In genomic region chr17:39462644-39463375, GRCh38 we compare ENCODE assay signal across 8 cellular contexts. TPM values are rescaled to one million over a fixed set of nuclear protein-coding genes. Genes with fewer than 3 reads are reported as not detected.
DNase-seq lines count a peak whose midpoint lies in the region; ATAC-seq, FAIRE-seq and TF ChIP-seq lines count a peak whose summit lies in the region.

No MANE protein-coding gene starts in this region.

- peaks cover 28% of the 10 kb centered on the region for H4K20me1 ChIP-seq in keratinocyte (ENCODE audit: control insufficient read depth, extremely low read depth, insufficient read depth, low read length)

- H3K9me3 ChIP-seq in CD8-positive, alpha-beta T cell (ENCODE audit: low read length) = no peaks in the 10 kb centered on the region
- no peaks in the 10 kb centered on the region for H3K9me3 ChIP-seq in keratinocyte (ENCODE audit: control insufficient read depth, low read depth, low read length)

- peak overlapping the region; percentile 100 for H3K9ac ChIP-seq in keratinocyte (ENCODE audit: control insufficient read depth, extremely low read depth, insufficient read depth, low read length)

- POLR2A ChIA-PET in CD8-positive, alpha-beta T cell (lab: Charles Lee) = interaction anchor here (1.2 to 3.0 kb wide), 5 partner anchors 8 to 518 kb away, joined by 3 to 82 read pairs (median 7); partner anchors contain the start of genes FBXL20, MED1 and PSMD3

- CTCF ChIA-PET in CD8-positive, alpha-beta T cell (lab: Charles Lee) = interaction anchor here (0.6 kb wide), 1 partner anchor 644 kb away, joined by 4 read pairs; no protein-coding TSS in a partner anchor

- intact Hi-C loops in CD8-positive, alpha-beta T cell (cut with DNase I, micrococcal nuclease) = loop anchor here (5.0 to 10.0 kb wide), 2 partner anchors 258 to 906 kb away; partner anchors contain the start of gene RPL19 (in 1 of the 2)

- peak overlapping the region; percentile 81 for H3K27ac ChIP-seq in CD8-positive, alpha-beta T cell (ENCODE audit: low read depth, low read length)
- H3K27ac ChIP-seq in keratinocyte (ENCODE audit: control insufficient read depth, insufficient read depth, low read length) = peak overlapping the region; percentile 99

- no peak for FAIRE-seq in keratinocyte (lab: Jason Lieb, UNC)

- H3K4me1 ChIP-seq in CD8-positive, alpha-beta T cell (ENCODE audit: insufficient read depth, low read length) = peaks cover 21% of the 10 kb centered on the region
- peaks cover 9% of the 10 kb centered on the region for H3K4me1 ChIP-seq in keratinocyte (ENCODE audit: control insufficient read depth, extremely low read depth, insufficient read depth, low read length)

- no peaks in the 10 kb centered on the region for H3K36me3 ChIP-seq in CD8-positive, alpha-beta T cell (ENCODE audit: insufficient read depth, low read length)
- no peaks in the 10 kb centered on the region for H3K36me3 ChIP-seq in keratinocyte (ENCODE audit: control insufficient read depth in 2 of 2, extremely low read depth in 1 of 2, insufficient read depth in 2 of 2, low read length in 2 of 2)

- peak overlapping the region; percentile 99 for H3K4me2 ChIP-seq in keratinocyte (ENCODE audit: control insufficient read depth, extremely low read depth, insufficient read depth, low read depth, low read length)

- H3K36me3 Mint-ChIP-seq in CD8-positive, alpha-beta T cell = peaks cover 28% of the 10 kb centered on the region
- peaks cover 11% of the 10 kb centered on the region for H3K36me3 Mint-ChIP-seq in stimulated activated memory B cell treated with anti-CD40 and anti-IgM and Interleukin-4, amounts not matched to agents 10 μg/mL and 1 μg/mL and 100 μg/mL, for 72 hours

- in situ Hi-C loops in astrocyte of the spinal cord (cut with HindIII; ENCODE audit: low sequenced_read_pairs) = no loop called here

- H3K27ac Mint-ChIP-seq in CD8-positive, alpha-beta T cell = peak overlapping the region; percentile 96
- peak overlapping the region; percentile 96 for H3K27ac Mint-ChIP-seq in stimulated activated memory B cell treated with anti-CD40 and anti-IgM and Interleukin-4, amounts not matched to agents 10 μg/mL and 1 μg/mL and 100 μg/mL, for 72 hours

- no peak for ATAC-seq in CD8-positive, alpha-beta T cell
- ATAC-seq in stimulated activated memory B cell treated with anti-CD40 and anti-IgM and Interleukin-4, amounts not matched to agents 10 μg/mL and 1 μg/mL and 100 μg/mL, for 72 hours = no peak
- ATAC-seq in GM18511 (IDR thresholded peaks at IDR 0.05; ENCODE audit: unreplicated experiment) (no peak), HG02981 (IDR thresholded peaks at IDR 0.05; ENCODE audit: unreplicated experiment) (no peak)

- H3K79me2 ChIP-seq in keratinocyte (ENCODE audit: control insufficient read depth, insufficient read depth, low read length) = peaks cover 63% of the 10 kb centered on the region

- no peak overlapping the region for H2AFZ ChIP-seq in keratinocyte (ENCODE audit: control insufficient read depth, low read length)

- H3K27me3 Mint-ChIP-seq in CD8-positive, alpha-beta T cell (ENCODE audit: low read depth) = no peaks in the 10 kb centered on the region
- no peaks in the 10 kb centered on the region for H3K27me3 Mint-ChIP-seq in stimulated activated memory B cell treated with anti-CD40 and anti-IgM and Interleukin-4, amounts not matched to agents 10 μg/mL and 1 μg/mL and 100 μg/mL, for 72 hours

- no peak for TF ChIP-seq CTCF in CD8-positive, alpha-beta T cell (IDR thresholded peaks at IDR 0.05)
- TF ChIP-seq CTCF in astrocyte of the spinal cord (IDR thresholded peaks at IDR 0.05; ENCODE audit: low read depth, low read length) = no peak
- no peak for TF ChIP-seq CTCF in keratinocyte (optimal IDR thresholded peaks at IDR 0.05 in 1 of 3, IDR thresholded peaks at IDR 0.05 in 1 of 3, conservative IDR thresholded peaks at IDR 0.05 in 1 of 3; ENCODE audit: extremely low read depth in 1 of 3, insufficient read depth in 2 of 3, low read length in 3 of 3)

- DNase-seq in CD8-positive, alpha-beta T cell = peak in 2 of 7 experiments; percentile 1 to 12
- peak; percentile 30 to 31 for DNase-seq in Kasumi-1 (lab: John Stamatoyannopoulos, UW)
- no peak for DNase-seq in astrocyte of the spinal cord (ENCODE audit: low read depth, low spot score)
- DNase-seq in keratinocyte (ENCODE audit: low read depth, low spot score) = no peak
- DNase-seq in mucosa of gallbladder (ENCODE audit: low spot score) = no peak

- no peaks in the 10 kb centered on the region for H3K9me3 Mint-ChIP-seq in CD8-positive, alpha-beta T cell
- no peaks in the 10 kb centered on the region for H3K9me3 Mint-ChIP-seq in stimulated activated memory B cell treated with anti-CD40 and anti-IgM and Interleukin-4, amounts not matched to agents 10 μg/mL and 1 μg/mL and 100 μg/mL, for 72 hours

- peak overlapping the region; percentile 95 for H3K4me3 Mint-ChIP-seq in CD8-positive, alpha-beta T cell
- peak overlapping the region; percentile 91 for H3K4me3 Mint-ChIP-seq in stimulated activated memory B cell treated with anti-CD40 and anti-IgM and Interleukin-4, amounts not matched to agents 10 μg/mL and 1 μg/mL and 100 μg/mL, for 72 hours

- dilution Hi-C loops in keratinocyte (cut with MboI; ENCODE audit: extremely low pct_ligation_motif_present, low sequenced_read_pairs) = no loop called here

- peaks cover 53% of the 10 kb centered on the region for H3K4me1 Mint-ChIP-seq in CD8-positive, alpha-beta T cell (ENCODE audit: low read depth)
- H3K4me1 Mint-ChIP-seq in stimulated activated memory B cell treated with anti-CD40 and anti-IgM and Interleukin-4, amounts not matched to agents 10 μg/mL and 1 μg/mL and 100 μg/mL, for 72 hours = peaks cover 50% of the 10 kb centered on the region

- no peaks in the 10 kb centered on the region for H3K9me1 ChIP-seq in keratinocyte (ENCODE audit: control insufficient read depth, extremely low read depth, insufficient read depth, low read length)

- H3K27me3 ChIP-seq in CD8-positive, alpha-beta T cell (ENCODE audit: insufficient read depth, low read length) = no peaks in the 10 kb centered on the region
- no peaks in the 10 kb centered on the region for H3K27me3 ChIP-seq in keratinocyte (ENCODE audit: control insufficient read depth, extremely low read depth, insufficient read depth, low read length)

- H3K4me3 ChIP-seq in CD8-positive, alpha-beta T cell (ENCODE audit: low read depth, low read length) = peak overlapping the region; percentile 84
- H3K4me3 ChIP-seq in astrocyte of the spinal cord (ENCODE audit: low read depth, low read length) (peak overlapping the region; percentile 98), keratinocyte (ENCODE audit: control insufficient read depth in 2 of 3, extremely low read depth in 1 of 3, insufficient read depth in 2 of 3, low read depth in 1 of 3, low read length in 3 of 3) (peak overlapping the region; percentile 84 to 98 (median 90))

RNA-seq across cellular contexts. Expression of gene CDK12, which starts 1.5 kb away (rescaled TPM):
- total RNA-seq in CD8-positive, alpha-beta T cell = 100 to 1,000 TPM in 1 of 2 experiments, 10 to 100 TPM in 1; 95.5 to 101 TPM
- 25.7 to 26.6 TPM (median 26.2 TPM) in 3 replicates for polyA plus RNA-seq in keratinocyte
- polyA plus RNA-seq in keratinocyte (2011; ENCODE audit: low read depth) = 18.4 TPM
- 12.7 and 17.8 TPM in 2 replicates for polyA plus RNA-seq in keratinocyte (2011; cell fraction: cytosol; rRNA removed)
- polyA plus RNA-seq in keratinocyte (2011; cell fraction: nucleus; rRNA removed) = 61.9 and 71.1 TPM in 2 replicates
- 17.9 and 26.9 TPM in 2 replicates for polyA plus RNA-seq in keratinocyte (2012; ENCODE audit: low replicate concordance)
- 43.2 to 66.1 TPM (median 52.3 TPM) in 3 replicates for polyA minus RNA-seq in keratinocyte
- polyA minus RNA-seq in keratinocyte (2011; cell fraction: cytosol; rRNA and poly(A)+ RNA removed) = 24.7 TPM
- polyA minus RNA-seq in keratinocyte (2011; cell fraction: nucleus; rRNA and poly(A)+ RNA removed) = 55.0 and 98.7 TPM in 2 replicates
- 56.9 TPM for total RNA-seq in mucosa of gallbladder

RNA-seq across cellular contexts. Expression of gene MED1, which starts 11.7 kb away (rescaled TPM):
- 10 to 100 TPM; 35.1 to 37.3 TPM for total RNA-seq in CD8-positive, alpha-beta T cell
- polyA plus RNA-seq in keratinocyte = 26.7 to 31.1 TPM (median 27.1 TPM) in 3 replicates
- 6.6 TPM for polyA plus RNA-seq in keratinocyte (2011; ENCODE audit: low read depth)
- polyA plus RNA-seq in keratinocyte (2011; cell fraction: cytosol; rRNA removed) = 15.3 and 31.0 TPM in 2 replicates
- polyA plus RNA-seq in keratinocyte (2011; cell fraction: nucleus; rRNA removed) = 35.2 and 38.8 TPM in 2 replicates
- polyA plus RNA-seq in keratinocyte (2012; ENCODE audit: low replicate concordance) = 14.5 and 21.7 TPM in 2 replicates
- 30.1 to 43.1 TPM (median 33.9 TPM) in 3 replicates for polyA minus RNA-seq in keratinocyte
- 15.5 TPM for polyA minus RNA-seq in keratinocyte (2011; cell fraction: cytosol; rRNA and poly(A)+ RNA removed)
- 27.0 and 50.7 TPM in 2 replicates for polyA minus RNA-seq in keratinocyte (2011; cell fraction: nucleus; rRNA and poly(A)+ RNA removed)
- 27.4 TPM for total RNA-seq in mucosa of gallbladder

Comparison
In these comparisons a context has a peak if more than half of its experiments do, and no peak if none do; other contexts are left out.
1. DNase-seq: peak in Kasumi-1 (2 of 2); none in astrocyte of the spinal cord (single experiment), keratinocyte (single experiment) and mucosa of gallbladder (single experiment).
2. Peak in every context shown above with its lines, with median percentiles within 50 percentile points of each other: H3K4me3 ChIP-seq.